ENCODE assay signal across 19 cellular contexts in the genomic region with DNA sequence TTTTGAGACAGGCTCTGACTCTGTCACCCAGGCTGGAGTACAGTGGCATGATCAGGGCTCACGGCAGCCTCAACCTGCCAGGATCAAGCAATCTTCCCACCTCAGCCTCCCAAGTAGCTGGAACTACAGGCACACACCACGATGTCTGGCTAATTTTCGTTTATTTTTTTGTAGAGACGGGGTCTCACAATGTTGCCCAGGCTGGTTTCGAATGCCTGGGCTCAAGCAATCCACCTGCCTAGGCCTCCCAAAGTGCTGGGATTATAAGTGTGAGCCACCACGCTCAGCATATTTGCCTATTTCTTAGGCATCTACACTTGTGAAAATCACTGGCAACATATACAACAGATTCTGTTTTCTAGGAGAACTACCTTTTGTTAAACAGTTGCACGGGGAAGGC.
"Had no signal": no experiment of that assay in that cellular context is flagged by ENCODE, and none has a peak within 500 bp of the region (broad histone marks: within the 10 kb centered on the region; RNA-seq: fewer than 3 reads in every experiment).

No MANE protein-coding gene starts in this region.

- H3K4me3 Mint-ChIP-seq: activated CD4-positive, alpha-beta memory T cell treated with anti-CD3 and anti-CD28 coated beads, Interleukin-2, amount 10 ng/mL, durations not matched to agents 7 days and 5 days; activated naive CD4-positive, alpha-beta T cell treated with anti-CD3 and anti-CD28 coated beads for 36 hours; activated T-cell treated with anti-CD3 and anti-CD28 coated beads, Interleukin-2, amount 50 U/mL, for 24 hours; nephron had no signal

- H3K4me3 ChIP-seq: esophagus squamous epithelium, sigmoid colon had no signal

- H3K27ac ChIP-seq: esophagus squamous epithelium, sigmoid colon had no signal

- H3K27ac Mint-ChIP-seq: activated CD4-positive, alpha-beta memory T cell treated with anti-CD3 and anti-CD28 coated beads, Interleukin-2, amount 10 ng/mL, durations not matched to agents 7 days and 5 days; activated naive CD4-positive, alpha-beta T cell treated with anti-CD3 and anti-CD28 coated beads for 36 hours; activated T-cell treated with anti-CD3 and anti-CD28 coated beads, Interleukin-2, amount 50 U/mL, for 24 hours; activated T-helper 2 cell treated with anti-CD3 and anti-CD28 coated beads, Interferon-gamma antibody, Interleukin-2, Interleukin-4, amounts not matched to agents 10 μg/mL and 5 μg/mL and 100 μg/mL, durations not matched to agents 14 hours and 24 hours and 36 hours; nephron had no signal

- H3K9me3 Mint-ChIP-seq: activated CD4-positive, alpha-beta memory T cell treated with anti-CD3 and anti-CD28 coated beads, Interleukin-2, amount 10 ng/mL, durations not matched to agents 7 days and 5 days; activated naive CD4-positive, alpha-beta T cell treated with anti-CD3 and anti-CD28 coated beads for 36 hours; activated T-cell treated with anti-CD3 and anti-CD28 coated beads, Interleukin-2, amount 50 U/mL, for 24 hours; activated T-helper 2 cell treated with anti-CD3 and anti-CD28 coated beads, Interferon-gamma antibody, Interleukin-2, Interleukin-4, amounts not matched to agents 10 μg/mL and 5 μg/mL and 100 μg/mL, durations not matched to agents 14 hours and 24 hours and 36 hours; nephron; T-helper 1 cell treated with Interleukin-12 subunit alpha and Interleukin-12 subunit beta and Interleukin-4 antibody, amounts not matched to agents 30 μg/mL and 1 μg/mL, for 36 hours had no signal

- H3K36me3 ChIP-seq: sigmoid colon had no signal

- ATAC-seq: left cardiac atrium had no signal

- H3K27me3 ChIP-seq: esophagus squamous epithelium, sigmoid colon had no signal

- H3K9me3 ChIP-seq: esophagus squamous epithelium, sigmoid colon had no signal

- DNase-seq: activated CD4-positive, alpha-beta memory T cell treated with anti-CD3 and anti-CD28 coated beads, Interleukin-2, amount 10 ng/mL, durations not matched to agents 7 days and 5 days; activated CD4-positive, alpha-beta T cell treated with anti-CD3 and anti-CD28 coated beads for 4 hours; activated naive CD4-positive, alpha-beta T cell treated with anti-CD3 and anti-CD28 coated beads for 36 hours; activated T-cell treated with anti-CD3 and anti-CD28 coated beads, Interleukin-2, amount 50 U/mL, for 24 hours; cerebellar nuclear complex; effector CD8-positive, alpha-beta T cell; esophagus squamous epithelium; left cardiac atrium; nucleus accumbens; posterior cingulate gyrus; sigmoid colon; stimulated activated CD4-positive, alpha-beta T cell treated with anti-CD3 and anti-CD28 coated beads, Interleukin-4, amount 100 ng/mL, for 4 hours; stimulated activated naive CD4-positive, alpha-beta T cell had no signal

- FAIRE-seq: bronchial epithelial cell, islet of Langerhans, TTC549 had no signal
